Comparison of ENCODE assay signal across 8 cellular contexts in genomic region chrX:68827848-68828562, GRCh38. TPM values are rescaled to one million over a fixed set of nuclear protein-coding genes. Genes with fewer than 3 reads are reported as not detected.
DNase-seq lines count a peak whose midpoint lies in the region; ATAC-seq and TF ChIP-seq lines count a peak whose summit lies in the region.

No MANE protein-coding gene starts in this region.

- H3K9ac ChIP-seq in iPS-18a (ENCODE audit: low read length): peak overlapping the region; percentile 31

- intact Hi-C loops in gastrocnemius medialis (cut with DNase I; ENCODE audit: low total_unique reads): loop anchor here (1.0 to 10.0 kb wide), 4 partner anchors 67 to 557 kb away; partner anchors contain the start of gene PJA1

- peak overlapping the region; percentile 30 for H3K4me3 ChIP-seq in brain microvascular endothelial cell (ENCODE audit: low read depth, low read length)
- peak overlapping the region; percentile 71 for H3K4me3 ChIP-seq in iPS-18a (ENCODE audit: low read length)
- peak overlapping the region; percentile 35 to 76 (median 61) for H3K4me3 ChIP-seq in gastrocnemius medialis

- in situ Hi-C loops in brain microvascular endothelial cell (cut with HindIII; ENCODE audit: low pct_ligation_motif_present, low sequenced_read_pairs): no loop called here
- in situ Hi-C loops in gastrocnemius medialis (cut with MboI; ENCODE audit: low sequenced_read_pairs in 4 of 4): loop anchor here in 3 of 4 donors (10.0 to 25.0 kb wide), 4 partner anchors 209 to 457 kb away; no protein-coding TSS in a partner anchor

- peaks cover 20% of the 10 kb centered on the region for H3K4me1 ChIP-seq in iPS-18a (ENCODE audit: control insufficient read depth, low read depth, low read length)
- H3K4me1 ChIP-seq in gastrocnemius medialis: no peaks in the 10 kb centered on the region

- peak; percentile 24 for DNase-seq in COLO668 (lab: John Stamatoyannopoulos, UW; ENCODE audit: unreplicated experiment)
- peak; percentile 4 for DNase-seq in GOT3 (lab: John Stamatoyannopoulos, UW)
- peak; percentile 77 for DNase-seq in NCI-H1436 (lab: John Stamatoyannopoulos, UW)
- peak; percentile 78 for DNase-seq in UCSD-AML1 (lab: John Stamatoyannopoulos, UW; ENCODE audit: unreplicated experiment)
- DNase-seq in brain microvascular endothelial cell: peak; percentile 78
- peak; percentile 52 to 72 for DNase-seq in gastrocnemius medialis
- DNase-seq in NCI-H1048 (lab: John Stamatoyannopoulos, UW): no peak

- H3K27ac ChIP-seq in brain microvascular endothelial cell (no peak overlapping the region), iPS-18a (ENCODE audit: low read length) (no peak overlapping the region), gastrocnemius medialis (peak overlapping the region; percentile 79 to 85 (median 82))

- TF ChIP-seq CTCF in brain microvascular endothelial cell (IDR thresholded peaks at IDR 0.05; ENCODE audit: low read depth, low read length, missing control alignments) (peak; percentile 86), gastrocnemius medialis (IDR thresholded peaks at IDR 0.05 in 4 of 5, conservative IDR thresholded peaks at IDR 0.05 in 1 of 5) (peak; percentile 80 to 94 (median 90))

- H3K27me3 ChIP-seq in brain microvascular endothelial cell (replicated peaks) (no peaks in the 10 kb centered on the region), iPS-18a (ENCODE audit: control insufficient read depth, insufficient read depth, low read length) (peaks cover 92% of the 10 kb centered on the region), gastrocnemius medialis (no peaks in the 10 kb centered on the region)

- no peak for TF ChIP-seq POLR2A in gastrocnemius medialis (IDR thresholded peaks at IDR 0.05)

- peak; percentile 60 to 64 for ATAC-seq in gastrocnemius medialis

- H3K9me3 ChIP-seq in iPS-18a (ENCODE audit: control insufficient read depth, low read depth, low read length): no peaks in the 10 kb centered on the region
- no peaks in the 10 kb centered on the region for H3K9me3 ChIP-seq in gastrocnemius medialis

- H3K36me3 ChIP-seq in brain microvascular endothelial cell (replicated peaks) (no peaks in the 10 kb centered on the region), iPS-18a (ENCODE audit: control insufficient read depth, low read depth, low read length) (no peaks in the 10 kb centered on the region), gastrocnemius medialis (no peaks in the 10 kb centered on the region)

RNA-seq across cellular contexts. Expression of gene EFNB1, which starts 0.8 kb away (rescaled TPM):
- 10 to 100 TPM in 3 of 4 donors, 1 to 10 TPM in 1; 8.8 to 15.7 (median 13.0) TPM for total RNA-seq in gastrocnemius medialis

Comparison
In these comparisons a context has a peak if more than half of its experiments do, and no peak if none do; other contexts are left out.
1. H3K27ac ChIP-seq: peak in gastrocnemius medialis (4 of 4); none in brain microvascular endothelial cell (single experiment) and iPS-18a (single experiment).
2. Peak in every context shown above with its lines, with median percentiles within 50 percentile points of each other: H3K4me3 ChIP-seq.